ENCODE assay signal across 10 cellular contexts in the genomic region with DNA sequence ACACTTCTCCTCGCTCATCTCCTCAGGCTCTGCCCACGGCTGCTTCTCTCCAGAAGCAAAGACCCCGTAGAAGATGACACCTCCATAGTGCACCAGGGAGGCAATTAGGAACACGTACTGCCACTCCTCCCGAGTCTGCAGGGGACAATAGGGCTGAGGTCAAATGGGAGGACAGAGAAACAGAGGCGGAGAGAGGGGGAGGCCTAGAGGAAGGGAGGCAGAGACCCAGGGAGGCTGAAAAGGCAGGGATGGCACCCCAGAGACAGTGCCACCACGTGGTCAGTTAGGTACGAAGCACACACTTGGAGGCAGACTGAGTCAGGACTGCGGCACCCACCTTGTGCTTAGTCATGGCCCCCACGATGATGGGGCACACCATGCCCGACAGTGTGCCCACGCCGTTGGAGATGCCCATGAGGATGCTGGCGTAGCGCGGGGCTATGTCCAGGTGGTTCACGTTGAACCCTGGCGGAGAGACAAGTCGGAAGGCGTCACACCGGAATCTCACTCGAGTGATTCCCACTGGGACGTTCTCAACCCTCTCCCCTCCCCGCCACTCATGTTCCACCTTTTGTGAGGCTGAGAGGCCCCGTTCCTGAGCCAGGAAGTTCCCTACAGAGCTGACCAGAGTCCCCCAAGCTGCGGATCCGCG. TPM values are rescaled to one million over a fixed set of nuclear protein-coding genes. Genes with fewer than 3 reads are reported as not detected.
DNase-seq lines count a peak whose midpoint lies in the region; ATAC-seq and TF ChIP-seq lines count a peak whose summit lies in the region.
"Had no signal": no experiment of that assay in that cellular context is flagged by ENCODE, and none has a peak within 500 bp of the region (broad histone marks: within the 10 kb centered on the region; RNA-seq: fewer than 3 reads in every experiment).

No MANE protein-coding gene starts in this region.

- H3K4me3 ChIP-seq in DND-41 (ENCODE audit: low read depth in 1 of 2, low read length in 2 of 2) (no peak overlapping the region), GM23248 (no peak overlapping the region), WERI-Rb-1 (ENCODE audit: low read depth, low read length) (no peak overlapping the region), mesendoderm (ENCODE audit: low read length) (no peak overlapping the region)
- H3K4me3 ChIP-seq: HAP-1 had no signal

- H2BK15ac ChIP-seq in mesendoderm (replicated peaks; ENCODE audit: low read depth): no peak overlapping the region

- no peak overlapping the region for H2AK5ac ChIP-seq in mesendoderm (ENCODE audit: low read length)

- no peak overlapping the region for H3K18ac ChIP-seq in mesendoderm (ENCODE audit: low read length)

- no peaks in the 10 kb centered on the region for H4K20me1 ChIP-seq in DND-41 (ENCODE audit: insufficient read depth, low read length)
- no peaks in the 10 kb centered on the region for H4K20me1 ChIP-seq in GM23248 (ENCODE audit: insufficient read depth)

- H2BK120ac ChIP-seq in mesendoderm (ENCODE audit: low read depth, low read length): no peak overlapping the region

- H4K8ac ChIP-seq in mesendoderm (ENCODE audit: low read depth, low read length): no peak overlapping the region

- H3K23ac ChIP-seq in mesendoderm (ENCODE audit: low read length): no peak overlapping the region

- H3K9ac ChIP-seq in DND-41 (ENCODE audit: low read depth, low read length): no peak overlapping the region
- no peak overlapping the region for H3K9ac ChIP-seq in GM23248
- H3K9ac ChIP-seq in mesendoderm (ENCODE audit: low read length): no peak overlapping the region

- H3K36me3 ChIP-seq in DND-41 (ENCODE audit: insufficient read depth, low read length) (no peaks in the 10 kb centered on the region), GM23248 (ENCODE audit: low read depth) (no peaks in the 10 kb centered on the region), WERI-Rb-1 (peaks cover 62% of the 10 kb centered on the region), mesendoderm (ENCODE audit: control insufficient read depth, insufficient read depth, low read length) (no peaks in the 10 kb centered on the region)
- H3K36me3 ChIP-seq: HAP-1 had no signal

- no peaks in the 10 kb centered on the region for H3K9me3 ChIP-seq in DND-41 (ENCODE audit: insufficient read depth, low read length, severe bottlenecking)
- H3K9me3 ChIP-seq in GM23248 (ENCODE audit: low read depth): no peaks in the 10 kb centered on the region
- no peaks in the 10 kb centered on the region for H3K9me3 ChIP-seq in WERI-Rb-1 (ENCODE audit: severe bottlenecking)
- H3K9me3 ChIP-seq: HAP-1 had no signal

- H4K5ac ChIP-seq in mesendoderm (ENCODE audit: low read length): no peak overlapping the region

- H2AFZ ChIP-seq in DND-41 (ENCODE audit: low read depth, low read length): no peak overlapping the region
- no peak overlapping the region for H2AFZ ChIP-seq in GM23248

- ATAC-seq in DND-41 (ENCODE audit: insufficient read depth, low read depth): peak; percentile 69
- ATAC-seq in HG02840 (IDR thresholded peaks at IDR 0.05; ENCODE audit: low FRiP score, unreplicated experiment): no peak

- H3K79me2 ChIP-seq in DND-41 (ENCODE audit: insufficient read depth, low read length) (no peaks in the 10 kb centered on the region), GM23248 (ENCODE audit: insufficient read depth) (no peaks in the 10 kb centered on the region), mesendoderm (ENCODE audit: control insufficient read depth, insufficient read depth, low read length) (no peaks in the 10 kb centered on the region)

- H3K56ac ChIP-seq in mesendoderm (ENCODE audit: low read length): no peak overlapping the region

- no peaks in the 10 kb centered on the region for H3K9me2 ChIP-seq in GM23248 (ENCODE audit: insufficient read depth)

- WGBS in GM23248 (ENCODE audit: low coverage in 1 of 2, low lambda C conversion rate in 2 of 2, missing lambda C conversion rate in 2 of 2), 2 experiments: 61 to 63% methylated on average over 27 to 28 of the region's 28 CpGs
- WGBS in mesendoderm (ENCODE audit: extremely low coverage, insufficient coverage, low lambda C conversion rate): no CpG with 5 or more reads among the region's 28 CpGs

- DNase-seq in DND-41 (peak; percentile 27), GM23248 (peak; percentile 36), WERI-Rb-1 (no peak), mesendoderm (peak; percentile 48), NCI-H2081 treated with DMSO at 0.1 percent for 48 hours (lab: John Stamatoyannopoulos, UW) (no peak), NCI-H1105 treated with DMSO at 0.1 percent for 48 hours (lab: John Stamatoyannopoulos, UW) (no peak)

- no peak overlapping the region for H2BK5ac ChIP-seq in mesendoderm (ENCODE audit: low read length)

- H3K27me3 ChIP-seq in DND-41 (ENCODE audit: insufficient read depth, low read length, poor library complexity): no peaks in the 10 kb centered on the region
- peaks cover 95% of the 10 kb centered on the region for H3K27me3 ChIP-seq in GM23248 (replicated peaks; ENCODE audit: insufficient read depth)
- no peaks in the 10 kb centered on the region for H3K27me3 ChIP-seq in WERI-Rb-1 (ENCODE audit: insufficient read depth, low read depth, severe bottlenecking)
- H3K27me3 ChIP-seq in mesendoderm (ENCODE audit: insufficient read depth, low read length, poor library complexity): peaks cover 11% of the 10 kb centered on the region

- H3K79me1 ChIP-seq in mesendoderm (ENCODE audit: low read length): no peaks in the 10 kb centered on the region

- H3F3A ChIP-seq in GM23248 (ENCODE audit: insufficient read depth): no peaks in the 10 kb centered on the region

- no peak overlapping the region for H3K4ac ChIP-seq in mesendoderm (ENCODE audit: low read depth, low read length)

- H3K27ac ChIP-seq in DND-41 (ENCODE audit: low read length): no peak overlapping the region
- H3K27ac ChIP-seq in GM23248: no peak overlapping the region
- no peak overlapping the region for H3K27ac ChIP-seq in WERI-Rb-1
- H3K27ac ChIP-seq in mesendoderm (ENCODE audit: low read depth, low read length): no peak overlapping the region

- in situ Hi-C loops in GM23248 (cut with MboI): no loop called here

- no peak overlapping the region for H3K4me2 ChIP-seq in DND-41 (ENCODE audit: insufficient read depth, low read length)
- no peak overlapping the region for H3K4me2 ChIP-seq in GM23248 (ENCODE audit: unreplicated experiment)
- H3K4me2 ChIP-seq in mesendoderm (ENCODE audit: low read length): no peak overlapping the region

- H3K4me1 ChIP-seq in DND-41 (ENCODE audit: insufficient read depth, low read length) (no peaks in the 10 kb centered on the region), GM23248 (ENCODE audit: insufficient read depth) (no peaks in the 10 kb centered on the region), mesendoderm (ENCODE audit: control insufficient read depth, low read depth, low read length) (no peaks in the 10 kb centered on the region)

- TF ChIP-seq CTCF in DND-41 (IDR thresholded peaks at IDR 0.05; ENCODE audit: borderline replicate concordance, extremely low read depth, low read length, poor library complexity, severe bottlenecking) (peak; percentile 62), WERI-Rb-1 (IDR thresholded peaks at IDR 0.05; ENCODE audit: low read depth, low read length) (peak; percentile 69)

RNA-seq across cellular contexts. Expression of a gene that starts 5.6 kb away (rescaled TPM):
- total RNA-seq in GM23248 (2014; rRNA removed; shearing (Covaris generic)): not detected in 2 replicates
- polyA plus RNA-seq in GM23248 (2016; fragmentation: Nextera tagmentation; extraction: Ambion mirVana): not detected in 2 replicates
- 0.29 TPM for polyA plus RNA-seq in mesendoderm (2013, experiment 1 of 2)
- 0.39 TPM for polyA plus RNA-seq in mesendoderm (2013, experiment 2 of 2)
- total RNA-seq: myocyte had no signal
- polyA plus RNA-seq: IgD-negative memory B cell had no signal

RNA-seq across cellular contexts. Expression of a gene that starts 7.6 kb away (rescaled TPM):
- total RNA-seq in GM23248 (2014; rRNA removed; shearing (Covaris generic)): not detected in 2 replicates
- polyA plus RNA-seq in GM23248 (2016; fragmentation: Nextera tagmentation; extraction: Ambion mirVana): not detected in 2 replicates
- polyA plus RNA-seq in mesendoderm (2013, experiment 1 of 2): not detected
- not detected for polyA plus RNA-seq in mesendoderm (2013, experiment 2 of 2)
- total RNA-seq: myocyte had no signal
- polyA plus RNA-seq: IgD-negative memory B cell had no signal

RNA-seq across cellular contexts. Expression of a gene that starts 10.5 kb away (rescaled TPM):
- not detected in 2 replicates for total RNA-seq in GM23248 (2014; rRNA removed; shearing (Covaris generic))
- polyA plus RNA-seq in GM23248 (2016; fragmentation: Nextera tagmentation; extraction: Ambion mirVana): not detected in 2 replicates
- 0.48 TPM for polyA plus RNA-seq in mesendoderm (2013, experiment 1 of 2)
- 0.43 TPM for polyA plus RNA-seq in mesendoderm (2013, experiment 2 of 2)
- polyA plus RNA-seq: IgD-negative memory B cell had no signal

RNA-seq across cellular contexts. Expression of a gene that starts 20.8 kb away (rescaled TPM):
- total RNA-seq in GM23248 (2014; rRNA removed; shearing (Covaris generic)): 68.0 and 90.2 TPM in 2 replicates
- polyA plus RNA-seq in GM23248 (2016; fragmentation: Nextera tagmentation; extraction: Ambion mirVana): 73.5 and 79.9 TPM in 2 replicates
- 102 TPM for polyA plus RNA-seq in mesendoderm (2013, experiment 1 of 2)
- polyA plus RNA-seq in mesendoderm (2013, experiment 2 of 2): 102 TPM

RNA-seq across cellular contexts. Expression of a gene that starts 22.2 kb away (rescaled TPM):
- 30.4 and 43.8 TPM in 2 replicates for total RNA-seq in GM23248 (2014; rRNA removed; shearing (Covaris generic))
- polyA plus RNA-seq in GM23248 (2016; fragmentation: Nextera tagmentation; extraction: Ambion mirVana): 9.0 and 9.4 TPM in 2 replicates
- 17.6 TPM for polyA plus RNA-seq in mesendoderm (2013, experiment 1 of 2)
- polyA plus RNA-seq in mesendoderm (2013, experiment 2 of 2): 16.0 TPM

Comparison
In these comparisons a context has a peak if more than half of its experiments do, and no peak if none do; other contexts are left out.
1. DNase-seq: peak in DND-41 (single experiment), GM23248 (single experiment) and mesendoderm (single experiment); none in WERI-Rb-1 (single experiment), NCI-H2081 treated with DMSO at 0.1 percent for 48 hours (single experiment) and NCI-H1105 treated with DMSO at 0.1 percent for 48 hours (single experiment).